8 cellular contexts compared by ENCODE assay signal in genomic region chr17:29176500-29177351, GRCh38. TPM values are rescaled to one million over a fixed set of nuclear protein-coding genes. Genes with fewer than 3 reads are reported as not detected.
DNase-seq lines count a peak whose midpoint lies in the region; ATAC-seq and TF ChIP-seq lines count a peak whose summit lies in the region.

No MANE protein-coding gene starts in this region.

- DNase-seq in A673 (ENCODE audit: low spot score), result peak; percentile 49
- peak; percentile 75 for DNase-seq in GM19238 (ENCODE audit: insufficient read length, low spot score)
- DNase-seq in NCI-H1105 treated with DMSO at 0.1 percent for 48 hours (lab: John Stamatoyannopoulos, UW), result peak; percentile 57
- peak; percentile 29 to 75 (median 44) for DNase-seq in T-helper 2 cell
- DNase-seq in astrocyte of the spinal cord (ENCODE audit: low read depth, low spot score), result peak; percentile 24
- DNase-seq in smooth muscle cell (lab: John Stamatoyannopoulos, UW; ENCODE audit: unreplicated experiment), result no peak

- H3K4me2 ChIP-seq in smooth muscle cell, result peak overlapping the region; percentile 86

- no peak for ATAC-seq in HG02970 (IDR thresholded peaks at IDR 0.05; ENCODE audit: low FRiP score, unreplicated experiment)

- H3K27ac ChIP-seq in A673 (ENCODE audit: low read depth, low read length, poor library complexity, severe bottlenecking) (no peak overlapping the region), iPS-18a (ENCODE audit: low read length) (no peak overlapping the region), smooth muscle cell (ENCODE audit: low read depth) (no peak overlapping the region)

- CTCF ChIA-PET in A673 (lab: Charles Lee), result interaction anchor here (0.5 to 1.0 kb wide), 5 partner anchors 10 to 391 kb away, joined by 3 to 15 read pairs (median 3); no protein-coding TSS in a partner anchor

- BruUV-seq in A673 (replicated peaks; lab: Mats Ljungman, UMichigan), result no TSS peak

- POLR2A ChIA-PET in A673 (lab: Charles Lee; ENCODE audit: low non-redundant PET), result no interaction called here

- H3K36me3 ChIP-seq in A673 (ENCODE audit: insufficient read depth, low read length, poor library complexity, severe bottlenecking) (no peaks in the 10 kb centered on the region), iPS-18a (ENCODE audit: control insufficient read depth, low read depth, low read length) (no peaks in the 10 kb centered on the region), smooth muscle cell (ENCODE audit: low read depth) (no peaks in the 10 kb centered on the region)

- H3K9ac ChIP-seq in iPS-18a (ENCODE audit: low read length), result peak overlapping the region; percentile 30
- H3K9ac ChIP-seq in smooth muscle cell (ENCODE audit: low read depth), result peak overlapping the region; percentile 17

- H3F3A ChIP-seq in smooth muscle cell (ENCODE audit: low read depth), result no peaks in the 10 kb centered on the region

- WGBS in smooth muscle cell (ENCODE audit: low lambda C conversion rate), result 4% methylated on average over 48 of the region's 53 CpGs

- in situ Hi-C loops in astrocyte of the spinal cord (cut with HindIII; ENCODE audit: low sequenced_read_pairs), result no loop called here

- peak overlapping the region; percentile 70 for H2AFZ ChIP-seq in smooth muscle cell (ENCODE audit: low read depth)

- H3K4me1 ChIP-seq in A673 (ENCODE audit: insufficient read depth, low read length, poor library complexity, severe bottlenecking) (peaks cover 22% of the 10 kb centered on the region), iPS-18a (ENCODE audit: control insufficient read depth, low read depth, low read length) (peaks cover 25% of the 10 kb centered on the region), smooth muscle cell (ENCODE audit: low read depth) (peaks cover 15% of the 10 kb centered on the region)

- H4K20me1 ChIP-seq in smooth muscle cell (ENCODE audit: low read depth), result peaks cover 11% of the 10 kb centered on the region

- H3K9me3 ChIP-seq in A673 (ENCODE audit: low read depth, low read length, poor library complexity, severe bottlenecking), result no peaks in the 10 kb centered on the region
- H3K9me3 ChIP-seq in iPS-18a (ENCODE audit: control insufficient read depth, low read depth, low read length), result no peaks in the 10 kb centered on the region
- no peaks in the 10 kb centered on the region for H3K9me3 ChIP-seq in smooth muscle cell (replicated peaks; ENCODE audit: low read depth)

- intact Hi-C loops in A673 (cut with micrococcal nuclease; ENCODE audit: unreplicated experiment), result no loop called here

- H3K27me3 ChIP-seq in A673 (replicated peaks; ENCODE audit: insufficient read depth, low read depth, low read length, poor library complexity) (no peaks in the 10 kb centered on the region), iPS-18a (ENCODE audit: control insufficient read depth, insufficient read depth, low read length) (peaks cover 11% of the 10 kb centered on the region), smooth muscle cell (ENCODE audit: low read depth) (no peaks in the 10 kb centered on the region)

- TF ChIP-seq CTCF in A673 (conservative IDR thresholded peaks at IDR 0.05; ENCODE audit: low read depth, low read length), result no peak
- TF ChIP-seq CTCF in astrocyte of the spinal cord (IDR thresholded peaks at IDR 0.05; ENCODE audit: low read depth, low read length), result no peak
- TF ChIP-seq CTCF in smooth muscle cell (IDR thresholded peaks at IDR 0.05; ENCODE audit: borderline replicate concordance, insufficient read depth, poor library complexity, severe bottlenecking), result no peak

- H3K79me2 ChIP-seq in smooth muscle cell (ENCODE audit: low read depth), result peaks cover 24% of the 10 kb centered on the region

- H3K4me3 ChIP-seq in A673 (ENCODE audit: low read depth, low read length, poor library complexity, severe bottlenecking) (peak overlapping the region; percentile 42), astrocyte of the spinal cord (ENCODE audit: low read depth, low read length) (peak overlapping the region; percentile 36), iPS-18a (ENCODE audit: low read length) (peak overlapping the region; percentile 42), smooth muscle cell (peak overlapping the region; percentile 57)

RNA-seq across cellular contexts. Expression of gene MYO18A, which starts 3.5 kb away (rescaled TPM):
- total RNA-seq in A673 (2021) (26.6 and 36.6 TPM in 2 replicates), smooth muscle cell (16.0 and 18.0 TPM in 2 replicates)
- polyA plus RNA-seq in smooth muscle cell, result 21.2 and 22.1 TPM in 2 replicates
